19 cellular contexts compared by ENCODE assay signal in the genomic region with DNA sequence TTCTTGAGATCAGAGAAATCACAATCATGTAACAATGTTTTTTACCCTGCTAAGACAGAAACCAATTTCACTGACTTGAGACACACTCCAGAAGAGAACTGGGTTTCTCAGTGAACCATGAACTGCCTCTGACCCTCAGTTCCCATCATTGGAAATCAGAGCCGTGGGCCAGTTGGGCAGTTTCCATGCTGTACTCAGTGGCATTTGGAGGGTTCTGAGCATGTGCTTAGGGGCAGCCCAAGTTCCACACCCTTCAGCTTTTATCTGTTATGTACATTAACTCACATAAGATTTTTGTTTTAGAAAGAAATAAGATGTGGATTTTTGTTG.
"Had no signal": no experiment of that assay in that cellular context is flagged by ENCODE, and none has a peak within 500 bp of the region (broad histone marks: within the 10 kb centered on the region; RNA-seq: fewer than 3 reads in every experiment).

No MANE protein-coding gene starts in this region.

- H3K27me3 Mint-ChIP-seq: activated naive CD4-positive, alpha-beta T cell treated with anti-CD3 and anti-CD28 coated beads, Interleukin-2, amount 10 ng/mL, durations not matched to agents 7 days and 5 days; type B pancreatic cell had no signal

- H3K27ac Mint-ChIP-seq: activated naive CD4-positive, alpha-beta T cell treated with anti-CD3 and anti-CD28 coated beads, Interleukin-2, amount 10 ng/mL, durations not matched to agents 7 days and 5 days; activated T-helper 17 cell treated with anti-CD3 and anti-CD28 coated beads, Interleukin-2, amount 50 U/mL, for 72 hours; type B pancreatic cell had no signal

- H3K4me1 Mint-ChIP-seq: activated naive CD4-positive, alpha-beta T cell treated with anti-CD3 and anti-CD28 coated beads, Interleukin-2, amount 10 ng/mL, durations not matched to agents 7 days and 5 days; neural crest cell had no signal

- DNase-seq: activated CD4-positive, CD25-positive, alpha-beta regulatory T cell treated with anti-CD3 and anti-CD28 coated beads, Interleukin-2, amount 50 U/mL, for 72 hours; activated naive CD4-positive, alpha-beta T cell treated with anti-CD3 and anti-CD28 coated beads, Interleukin-2, amount 10 ng/mL, durations not matched to agents 7 days and 5 days; esophagus squamous epithelium; foreskin fibroblast; glutamatergic neuron; hypothalamus; lower lobe of right lung; pancreas; retina; stimulated activated CD4-positive, alpha-beta T cell treated with anti-CD3 and anti-CD28 coated beads, Interleukin-15, amount 100 ng/mL, for 24 hours; stimulated activated CD4-positive, alpha-beta T cell treated with anti-CD3 and anti-CD28 coated beads, Interleukin-4, amount 100 ng/mL, for 1 hour; stimulated activated naive CD4-positive, alpha-beta T cell treated with Interleukin-2 at 50 U/mL for 16 hours; T1000 had no signal

- H3K4me3 Mint-ChIP-seq: activated naive CD4-positive, alpha-beta T cell treated with anti-CD3 and anti-CD28 coated beads, Interleukin-2, amount 10 ng/mL, durations not matched to agents 7 days and 5 days; activated T-helper 17 cell treated with anti-CD3 and anti-CD28 coated beads, Interleukin-2, amount 50 U/mL, for 72 hours; mesothelial cell of epicardium; neural crest cell; type B pancreatic cell had no signal

- H3K36me3 ChIP-seq: esophagus squamous epithelium, lower lobe of right lung, pancreas had no signal

- H3K4me3 ChIP-seq: lower lobe of right lung, pancreas, SK-N-MC had no signal

- H3K36me3 Mint-ChIP-seq: activated naive CD4-positive, alpha-beta T cell treated with anti-CD3 and anti-CD28 coated beads, Interleukin-2, amount 10 ng/mL, durations not matched to agents 7 days and 5 days; type B pancreatic cell had no signal

- H3K9me3 ChIP-seq: pancreas had no signal

- FAIRE-seq: colon, pancreas had no signal

- H3K4me1 ChIP-seq: lower lobe of right lung, pancreas had no signal

- H3K27ac ChIP-seq: lower lobe of right lung, pancreas, SK-N-MC had no signal
